Comparison of ENCODE assay signal across 1 cellular context in the genomic region with DNA sequence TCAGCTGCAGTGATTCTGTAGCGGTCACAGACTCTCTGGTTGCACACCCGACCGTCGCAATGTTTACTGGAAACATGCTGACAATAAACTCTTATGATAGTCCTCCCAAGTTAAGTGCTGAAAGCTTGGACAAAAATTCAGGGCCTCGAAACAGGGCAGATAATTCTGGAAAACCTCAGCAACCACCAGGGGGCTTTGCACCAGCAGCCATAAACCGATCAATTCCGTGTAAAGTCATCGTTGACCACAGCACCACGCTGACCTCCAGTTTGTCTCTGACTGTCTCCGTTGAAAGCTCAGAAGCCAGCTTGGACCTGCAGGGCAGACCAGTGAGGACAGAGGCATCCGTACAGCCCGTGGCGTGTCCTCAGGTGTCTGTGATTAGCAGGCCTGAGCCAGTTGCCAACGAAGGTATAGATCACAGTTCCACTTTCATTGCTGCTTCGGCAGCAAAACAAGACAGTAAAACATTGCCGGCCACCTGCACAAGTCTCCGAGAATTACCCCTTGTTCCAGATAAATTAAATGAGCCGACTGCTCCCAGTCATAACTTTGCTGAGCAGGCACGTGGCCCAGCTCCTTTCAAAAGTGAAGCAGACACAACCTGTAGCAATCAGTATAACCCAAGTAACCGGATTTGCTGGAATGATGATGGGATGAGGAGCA.
TF ChIP-seq lines count a peak whose summit lies in the region.

No MANE protein-coding gene starts in this region.

TF ChIP-seq in WTC11, 78 proteins besides CTCF, POLR2A, EP300 and RAD21 (continued from another document):
- TF ChIP-seq, protein P1, sequence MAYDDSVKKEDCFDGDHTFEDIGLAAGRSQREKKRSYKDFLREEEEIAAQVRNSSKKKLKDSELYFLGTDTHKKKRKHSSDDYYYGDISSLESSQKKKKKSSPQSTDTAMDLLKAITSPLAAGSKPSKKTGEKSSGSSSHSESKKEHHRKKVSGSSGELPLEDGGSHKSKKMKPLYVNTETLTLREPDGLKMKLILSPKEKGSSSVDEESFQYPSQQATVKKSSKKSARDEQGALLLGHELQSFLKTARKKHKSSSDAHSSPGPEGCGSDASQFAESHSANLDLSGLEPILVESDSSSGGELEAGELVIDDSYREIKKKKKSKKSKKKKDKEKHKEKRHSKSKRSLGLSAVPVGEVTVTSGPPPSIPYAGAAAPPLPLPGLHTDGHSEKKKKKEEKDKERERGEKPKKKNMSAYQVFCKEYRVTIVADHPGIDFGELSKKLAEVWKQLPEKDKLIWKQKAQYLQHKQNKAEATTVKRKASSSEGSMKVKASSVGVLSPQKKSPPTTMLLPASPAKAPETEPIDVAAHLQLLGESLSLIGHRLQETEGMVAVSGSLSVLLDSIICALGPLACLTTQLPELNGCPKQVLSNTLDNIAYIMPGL (CRISPR knock-in tag; IDR thresholded peaks at IDR 0.05) = no peak
- TF ChIP-seq, protein P2, sequence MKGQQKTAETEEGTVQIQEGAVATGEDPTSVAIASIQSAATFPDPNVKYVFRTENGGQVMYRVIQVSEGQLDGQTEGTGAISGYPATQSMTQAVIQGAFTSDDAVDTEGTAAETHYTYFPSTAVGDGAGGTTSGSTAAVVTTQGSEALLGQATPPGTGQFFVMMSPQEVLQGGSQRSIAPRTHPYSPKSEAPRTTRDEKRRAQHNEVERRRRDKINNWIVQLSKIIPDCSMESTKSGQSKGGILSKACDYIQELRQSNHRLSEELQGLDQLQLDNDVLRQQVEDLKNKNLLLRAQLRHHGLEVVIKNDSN (CRISPR knock-in tag; IDR thresholded peaks at IDR 0.05) = no peak
